ENCODE assay signal across 8 cellular contexts in genomic region chr11:68798221-68798813, GRCh38. TPM values are rescaled to one million over a fixed set of nuclear protein-coding genes. Genes with fewer than 3 reads are reported as not detected.
DNase-seq lines count a peak whose midpoint lies in the region; ATAC-seq and TF ChIP-seq lines count a peak whose summit lies in the region.

No MANE protein-coding gene starts in this region.

- no peak overlapping the region for H3K27ac ChIP-seq in CD8-positive, alpha-beta T cell (ENCODE audit: low read depth, low read length)
- H3K27ac ChIP-seq in Karpas-422 (ENCODE audit: low read length) (no peak overlapping the region), foreskin keratinocyte (no peak overlapping the region)

- H3K36me3 ChIP-seq in CD8-positive, alpha-beta T cell (ENCODE audit: insufficient read depth, low read length) = peaks cover 42% of the 10 kb centered on the region
- no peaks in the 10 kb centered on the region for H3K36me3 ChIP-seq in Karpas-422 (ENCODE audit: insufficient read depth, low read length)

- H3K9ac ChIP-seq in Karpas-422 (ENCODE audit: low read length) = no peak overlapping the region

- no peak overlapping the region for H3K4me3 ChIP-seq in CD8-positive, alpha-beta T cell (ENCODE audit: low read depth, low read length)
- H3K4me3 ChIP-seq in Karpas-422 (ENCODE audit: low read length) = no peak overlapping the region

- DNase-seq in CD8-positive, alpha-beta T cell = peak in 6 of 7 experiments; percentile 16 to 62 (median 44)
- DNase-seq in Karpas-422 = peak; percentile 78
- DNase-seq in activated T-cell treated with anti-CD3 and anti-CD28 coated beads for 1 hour (ENCODE audit: low read depth) = peak; percentile 50
- no peak for DNase-seq in foreskin keratinocyte
- DNase-seq in stimulated activated CD4-positive, alpha-beta T cell treated with anti-CD3 and anti-CD28 coated beads, Interleukin-15, amount 100 ng/mL, for 24 hours = peak; percentile 58
- no peak for DNase-seq in cerebellum (ENCODE audit: low spot score)

- H3K9me2 ChIP-seq in Karpas-422 (replicated peaks; ENCODE audit: insufficient read depth, low read length) = no peaks in the 10 kb centered on the region

- peak; percentile 76 for TF ChIP-seq CTCF in CD8-positive, alpha-beta T cell (IDR thresholded peaks at IDR 0.05)
- peak; percentile 64 for TF ChIP-seq CTCF in foreskin keratinocyte (conservative IDR thresholded peaks at IDR 0.05)

- H3K36me3 Mint-ChIP-seq in CD8-positive, alpha-beta T cell = peaks cover 79% of the 10 kb centered on the region
- peaks cover 58% of the 10 kb centered on the region for H3K36me3 Mint-ChIP-seq in stimulated activated memory B cell treated with anti-CD40 and anti-IgM and Interleukin-4, amounts not matched to agents 10 μg/mL and 1 μg/mL and 100 μg/mL, for 72 hours

- H3K4me1 ChIP-seq in CD8-positive, alpha-beta T cell (ENCODE audit: insufficient read depth, low read length) = no peaks in the 10 kb centered on the region
- no peaks in the 10 kb centered on the region for H3K4me1 ChIP-seq in Karpas-422 (ENCODE audit: low read length)
- no peaks in the 10 kb centered on the region for H3K4me1 ChIP-seq in foreskin keratinocyte

- no peaks in the 10 kb centered on the region for H3K79me2 ChIP-seq in Karpas-422 (ENCODE audit: low read length)

- no peaks in the 10 kb centered on the region for H3K9me3 Mint-ChIP-seq in CD8-positive, alpha-beta T cell
- no peaks in the 10 kb centered on the region for H3K9me3 Mint-ChIP-seq in stimulated activated memory B cell treated with anti-CD40 and anti-IgM and Interleukin-4, amounts not matched to agents 10 μg/mL and 1 μg/mL and 100 μg/mL, for 72 hours

- H3K4me3 Mint-ChIP-seq in CD8-positive, alpha-beta T cell = no peak overlapping the region
- no peak overlapping the region for H3K4me3 Mint-ChIP-seq in stimulated activated memory B cell treated with anti-CD40 and anti-IgM and Interleukin-4, amounts not matched to agents 10 μg/mL and 1 μg/mL and 100 μg/mL, for 72 hours

- peak; percentile 31 for ATAC-seq in CD8-positive, alpha-beta T cell
- ATAC-seq in foreskin keratinocyte (peak; percentile 9), HG03139 (IDR thresholded peaks at IDR 0.05; ENCODE audit: unreplicated experiment) (no peak)
- no peak for ATAC-seq in stimulated activated memory B cell treated with anti-CD40 and anti-IgM and Interleukin-4, amounts not matched to agents 10 μg/mL and 1 μg/mL and 100 μg/mL, for 72 hours

- H4K20me1 ChIP-seq in Karpas-422 (ENCODE audit: insufficient read depth, low read depth, low read length) = no peaks in the 10 kb centered on the region

- intact Hi-C loops in CD8-positive, alpha-beta T cell (cut with DNase I, micrococcal nuclease) = loop anchor here in 1 of 2 experiments (2.0 kb wide), 2 partner anchors 46 to 166 kb away; no protein-coding TSS in a partner anchor

- no peaks in the 10 kb centered on the region for H3K9me3 ChIP-seq in CD8-positive, alpha-beta T cell (ENCODE audit: low read length)
- no peaks in the 10 kb centered on the region for H3K9me3 ChIP-seq in Karpas-422 (ENCODE audit: low read length)

- CTCF ChIA-PET in CD8-positive, alpha-beta T cell (lab: Charles Lee) = interaction anchor here (0.6 to 7.6 kb wide), 18 partner anchors 8 to 209 kb away, joined by 3 to 47 read pairs (median 4); partner anchors contain the start of genes CPT1A and TESMIN

- H3K4me1 Mint-ChIP-seq in CD8-positive, alpha-beta T cell (ENCODE audit: low read depth) = no peaks in the 10 kb centered on the region
- no peaks in the 10 kb centered on the region for H3K4me1 Mint-ChIP-seq in stimulated activated memory B cell treated with anti-CD40 and anti-IgM and Interleukin-4, amounts not matched to agents 10 μg/mL and 1 μg/mL and 100 μg/mL, for 72 hours

- no peak overlapping the region for H3K27ac Mint-ChIP-seq in CD8-positive, alpha-beta T cell
- no peak overlapping the region for H3K27ac Mint-ChIP-seq in stimulated activated memory B cell treated with anti-CD40 and anti-IgM and Interleukin-4, amounts not matched to agents 10 μg/mL and 1 μg/mL and 100 μg/mL, for 72 hours

- H2AFZ ChIP-seq in Karpas-422 (ENCODE audit: low read length) = no peak overlapping the region

- H3K4me2 ChIP-seq in Karpas-422 (ENCODE audit: low read depth, low read length, poor library complexity, severe bottlenecking) = no peak overlapping the region

- POLR2A ChIA-PET in CD8-positive, alpha-beta T cell (lab: Charles Lee) = no interaction called here

- H3K27me3 Mint-ChIP-seq in CD8-positive, alpha-beta T cell (ENCODE audit: low read depth) = no peaks in the 10 kb centered on the region
- no peaks in the 10 kb centered on the region for H3K27me3 Mint-ChIP-seq in stimulated activated memory B cell treated with anti-CD40 and anti-IgM and Interleukin-4, amounts not matched to agents 10 μg/mL and 1 μg/mL and 100 μg/mL, for 72 hours

- H3K27me3 ChIP-seq in CD8-positive, alpha-beta T cell (ENCODE audit: insufficient read depth, low read length) = no peaks in the 10 kb centered on the region
- no peaks in the 10 kb centered on the region for H3K27me3 ChIP-seq in Karpas-422 (ENCODE audit: low read length)
- no peaks in the 10 kb centered on the region for H3K27me3 ChIP-seq in foreskin keratinocyte

RNA-seq across cellular contexts. Expression of gene CPT1A, which starts 43.4 kb away (rescaled TPM):
- 10 to 100 TPM in 1 of 2 experiments, 1 to 10 TPM in 1; 9.5 to 12.3 TPM for total RNA-seq in CD8-positive, alpha-beta T cell
- 13.1 and 15.2 TPM in 2 replicates for total RNA-seq in Karpas-422 (2014; rRNA removed; shearing (Covaris generic); ENCODE audit: low replicate concordance)
- total RNA-seq in foreskin keratinocyte (16.0 and 18.8 TPM in 2 replicates), cerebellum (10.2 TPM)
- 5.3 and 8.0 TPM in 2 replicates for polyA plus RNA-seq in foreskin keratinocyte

RNA-seq across cellular contexts. Expression of gene TESMIN, which starts 47.0 kb away (rescaled TPM):
- total RNA-seq in CD8-positive, alpha-beta T cell = 1 to 10 TPM; 1.8 to 2.5 TPM
- 0.36 TPM in 1 of 2 replicates, not detected in the other for total RNA-seq in Karpas-422 (2014; rRNA removed; shearing (Covaris generic); ENCODE audit: low replicate concordance)
- 5.0 and 6.3 TPM in 2 replicates for total RNA-seq in foreskin keratinocyte
- polyA plus RNA-seq in foreskin keratinocyte = 5.2 and 6.5 TPM in 2 replicates
- total RNA-seq in cerebellum = 3.4 TPM

Comparison
In these comparisons a context has a peak if more than half of its experiments do, and no peak if none do; other contexts are left out.
1. ATAC-seq: peak in CD8-positive, alpha-beta T cell (single experiment) and foreskin keratinocyte (single experiment); none in stimulated activated memory B cell treated with anti-CD40 and anti-IgM and Interleukin-4, amounts not matched to agents 10 μg/mL and 1 μg/mL and 100 μg/mL, for 72 hours (single experiment) and HG03139 (single experiment).
2. DNase-seq: peak in CD8-positive, alpha-beta T cell (6 of 7), Karpas-422 (single experiment), activated T-cell treated with anti-CD3 and anti-CD28 coated beads for 1 hour (single experiment) and stimulated activated CD4-positive, alpha-beta T cell treated with anti-CD3 and anti-CD28 coated beads, Interleukin-15, amount 100 ng/mL, for 24 hours (single experiment); none in foreskin keratinocyte (0 of 2) and cerebellum (single experiment).